Comparison of ENCODE assay signal across 8 cellular contexts in genomic region chr12:62604856-62605255, GRCh38.
A peak's percentile ranks its signal among the peaks of the same experiment; 100 is the strongest.
DNase-seq lines count a peak whose midpoint lies in the region; ATAC-seq lines count a peak whose summit lies in the region.

No MANE protein-coding gene starts in this region.

- H3K36me3 Mint-ChIP-seq in stimulated activated naive CD8-positive, alpha-beta T cell treated with anti-CD3 and anti-CD28 coated beads, Interleukin-15, Interleukin-2, amounts not matched to agents 100 ng/mL and 50 ng/mL, for 24 hours (ENCODE audit: low read depth) = peaks cover 23% of the 10 kb centered on the region
- peaks cover 13% of the 10 kb centered on the region for H3K36me3 Mint-ChIP-seq in activated naive CD8-positive, alpha-beta T cell treated with anti-CD3 and anti-CD28 coated beads, Interleukin-2, amount 10 ng/mL, durations not matched to agents 7 days and 5 days

- H3K4me1 Mint-ChIP-seq in stimulated activated naive CD8-positive, alpha-beta T cell treated with anti-CD3 and anti-CD28 coated beads, Interleukin-15, Interleukin-2, amounts not matched to agents 100 ng/mL and 50 ng/mL, for 24 hours (ENCODE audit: low read depth) = peaks cover 51% of the 10 kb centered on the region
- peaks cover 29% of the 10 kb centered on the region for H3K4me1 Mint-ChIP-seq in activated naive CD8-positive, alpha-beta T cell treated with anti-CD3 and anti-CD28 coated beads, Interleukin-2, amount 10 ng/mL, durations not matched to agents 7 days and 5 days

- H3K27ac Mint-ChIP-seq in stimulated activated naive CD8-positive, alpha-beta T cell treated with anti-CD3 and anti-CD28 coated beads, Interleukin-15, Interleukin-2, amounts not matched to agents 100 ng/mL and 50 ng/mL, for 24 hours = no peak overlapping the region
- H3K27ac Mint-ChIP-seq in activated naive CD8-positive, alpha-beta T cell treated with anti-CD3 and anti-CD28 coated beads, Interleukin-2, amount 10 ng/mL, durations not matched to agents 7 days and 5 days = no peak overlapping the region

- no peaks in the 10 kb centered on the region for H3K9me3 Mint-ChIP-seq in stimulated activated naive CD8-positive, alpha-beta T cell treated with anti-CD3 and anti-CD28 coated beads, Interleukin-15, Interleukin-2, amounts not matched to agents 100 ng/mL and 50 ng/mL, for 24 hours
- H3K9me3 Mint-ChIP-seq in activated naive CD8-positive, alpha-beta T cell treated with anti-CD3 and anti-CD28 coated beads, Interleukin-2, amount 10 ng/mL, durations not matched to agents 7 days and 5 days = no peaks in the 10 kb centered on the region

- POLR2A ChIA-PET in activated naive CD8-positive, alpha-beta T cell treated with anti-CD3 and anti-CD28 coated beads, Interleukin-2, amount 10 ng/mL, durations not matched to agents 7 days and 5 days (lab: Charles Lee) = no interaction called here

- peak overlapping the region; percentile 91 for H3K4me3 Mint-ChIP-seq in stimulated activated naive CD8-positive, alpha-beta T cell treated with anti-CD3 and anti-CD28 coated beads, Interleukin-15, Interleukin-2, amounts not matched to agents 100 ng/mL and 50 ng/mL, for 24 hours
- H3K4me3 Mint-ChIP-seq in activated naive CD8-positive, alpha-beta T cell treated with anti-CD3 and anti-CD28 coated beads, Interleukin-2, amount 10 ng/mL, durations not matched to agents 7 days and 5 days = peak overlapping the region; percentile 93

- no peak for DNase-seq in stimulated activated naive CD8-positive, alpha-beta T cell treated with anti-CD3 and anti-CD28 coated beads, Interleukin-15, Interleukin-2, amounts not matched to agents 100 U/mL and 50 U/mL, for 24 hours
- no peak for DNase-seq in activated naive CD8-positive, alpha-beta T cell treated with anti-CD3 and anti-CD28 coated beads, Interleukin-2, amount 10 ng/mL, durations not matched to agents 7 days and 5 days
- peak; percentile 75 for DNase-seq in kidney glomerular epithelial cell (lab: John Stamatoyannopoulos, UW)
- no peak for DNase-seq in NCI-H748 treated with DMSO at 0.1 percent for 48 hours (lab: John Stamatoyannopoulos, UW)
- no peak for DNase-seq in UCSD-AML1 (lab: John Stamatoyannopoulos, UW; ENCODE audit: unreplicated experiment)
- DNase-seq in activated gamma-delta T cell (lab: John Stamatoyannopoulos, UW) = no peak

- H3K27me3 Mint-ChIP-seq in stimulated activated naive CD8-positive, alpha-beta T cell treated with anti-CD3 and anti-CD28 coated beads, Interleukin-15, Interleukin-2, amounts not matched to agents 100 ng/mL and 50 ng/mL, for 24 hours = no peaks in the 10 kb centered on the region
- peaks cover 3% of the 10 kb centered on the region for H3K27me3 Mint-ChIP-seq in activated naive CD8-positive, alpha-beta T cell treated with anti-CD3 and anti-CD28 coated beads, Interleukin-2, amount 10 ng/mL, durations not matched to agents 7 days and 5 days

- ATAC-seq in stimulated activated naive CD8-positive, alpha-beta T cell treated with anti-CD3 and anti-CD28 coated beads, Interleukin-15, Interleukin-2, amounts not matched to agents 100 U/mL and 50 U/mL, for 24 hours = no peak
- no peak for ATAC-seq in activated naive CD8-positive, alpha-beta T cell treated with anti-CD3 and anti-CD28 coated beads, Interleukin-2, amount 10 ng/mL, durations not matched to agents 7 days and 5 days (ENCODE audit: low read depth)
- no peak for ATAC-seq in GM21367 (IDR thresholded peaks at IDR 0.05; ENCODE audit: unreplicated experiment)
